In genomic region chr1:203289281-203289981, GRCh38 we compare ENCODE assay signal across 8 cellular contexts.
DNase-seq lines count a peak whose midpoint lies in the region; ATAC-seq and TF ChIP-seq lines count a peak whose summit lies in the region.

No MANE protein-coding gene starts in this region.

- ATAC-seq in GM18868 (IDR thresholded peaks at IDR 0.05; ENCODE audit: unreplicated experiment), result peak; percentile 57
- ATAC-seq in HG02938 (IDR thresholded peaks at IDR 0.05; ENCODE audit: unreplicated experiment), result peak; percentile 61

- TF ChIP-seq CTCF in RWPE1 (conservative IDR thresholded peaks at IDR 0.05; ENCODE audit: low read depth), result no peak

- peak overlapping the region; percentile 68 for H3K27ac ChIP-seq in RWPE1
- H3K27ac ChIP-seq in layer of hippocampus (ENCODE audit: low read depth, low read length), result peak overlapping the region; percentile 98

- DNase-seq in RWPE1 (ENCODE audit: low spot score) (no peak), activated gamma-delta T cell (lab: John Stamatoyannopoulos, UW) (peak; percentile 26), RKO (ENCODE audit: low spot score) (no peak), islet precursor cell (no peak)
- DNase-seq in stimulated activated CD4-positive, alpha-beta T cell treated with anti-CD3 and anti-CD28 coated beads, TNF-alpha, amount 100 ng/mL, for 1 hour (ENCODE audit: low read depth in 3 of 3, low spot score in 1 of 3), result peak; percentile 72 to 89 (median 88)

- no peaks in the 10 kb centered on the region for H3K27me3 ChIP-seq in layer of hippocampus (ENCODE audit: control insufficient read depth, insufficient read depth, low read length)

- POLR2A ChIA-PET in RWPE1 (lab: Yijun Ruan, JAX; ENCODE audit: low non-redundant PET), result no interaction called here

- CTCF ChIA-PET in RWPE1 (lab: Yijun Ruan, JAX), result interaction anchor here (0.7 to 2.5 kb wide), 3 partner anchors 17 to 1236 kb away, joined by 3 to 10 read pairs (median 5); no protein-coding TSS in a partner anchor

Comparison
In these comparisons a context has a peak if more than half of its experiments do, and no peak if none do; other contexts are left out.
1. DNase-seq: peak in activated gamma-delta T cell (single experiment) and stimulated activated CD4-positive, alpha-beta T cell treated with anti-CD3 and anti-CD28 coated beads, TNF-alpha, amount 100 ng/mL, for 1 hour (3 of 3); none in RWPE1 (single experiment), RKO (single experiment) and islet precursor cell (single experiment).